In genomic region chr4:4248036-4248884, GRCh38 we compare ENCODE assay signal across 1 cellular context.
A peak's percentile ranks its signal among the peaks of the same experiment; 100 is the strongest.
TF ChIP-seq lines count a peak whose summit lies in the region.

A gene with protein sequence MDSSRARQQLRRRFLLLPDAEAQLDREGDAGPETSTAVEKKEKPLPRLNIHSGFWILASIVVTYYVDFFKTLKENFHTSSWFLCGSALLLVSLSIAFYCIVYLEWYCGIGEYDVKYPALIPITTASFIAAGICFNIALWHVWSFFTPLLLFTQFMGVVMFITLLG (minus strand): TSS chr4:4248223. CDS start chr4:4248202, 21 bp downstream.

TF ChIP-seq in K562, 482 proteins besides CTCF, POLR2A, EP300 and RAD21 (continued from another document and continues in another):
- peak; percentile 68 for TF ChIP-seq E2F1 (CRISPR knock-in tag; IDR thresholded peaks at IDR 0.05)
- TF ChIP-seq BDP1 (IDR thresholded peaks at IDR 0.05; ENCODE audit: insufficient read depth, insufficient read length), result no peak
- peak; percentile 95 for TF ChIP-seq MTA1 (IDR thresholded peaks at IDR 0.05; ENCODE audit: borderline replicate concordance)
- TF ChIP-seq, protein P1, sequence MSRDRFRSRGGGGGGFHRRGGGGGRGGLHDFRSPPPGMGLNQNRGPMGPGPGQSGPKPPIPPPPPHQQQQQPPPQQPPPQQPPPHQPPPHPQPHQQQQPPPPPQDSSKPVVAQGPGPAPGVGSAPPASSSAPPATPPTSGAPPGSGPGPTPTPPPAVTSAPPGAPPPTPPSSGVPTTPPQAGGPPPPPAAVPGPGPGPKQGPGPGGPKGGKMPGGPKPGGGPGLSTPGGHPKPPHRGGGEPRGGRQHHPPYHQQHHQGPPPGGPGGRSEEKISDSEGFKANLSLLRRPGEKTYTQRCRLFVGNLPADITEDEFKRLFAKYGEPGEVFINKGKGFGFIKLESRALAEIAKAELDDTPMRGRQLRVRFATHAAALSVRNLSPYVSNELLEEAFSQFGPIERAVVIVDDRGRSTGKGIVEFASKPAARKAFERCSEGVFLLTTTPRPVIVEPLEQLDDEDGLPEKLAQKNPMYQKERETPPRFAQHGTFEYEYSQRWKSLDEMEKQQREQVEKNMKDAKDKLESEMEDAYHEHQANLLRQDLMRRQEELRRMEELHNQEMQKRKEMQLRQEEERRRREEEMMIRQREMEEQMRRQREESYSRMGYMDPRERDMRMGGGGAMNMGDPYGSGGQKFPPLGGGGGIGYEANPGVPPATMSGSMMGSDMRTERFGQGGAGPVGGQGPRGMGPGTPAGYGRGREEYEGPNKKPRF (IDR thresholded peaks at IDR 0.05; ENCODE audit: low read depth, low read length), result no peak
- no peak for TF ChIP-seq WHSC1 (IDR thresholded peaks at IDR 0.05; ENCODE audit: low read length)
- peak in 1 of 2 experiments; percentile 87; a peak in 1 of 3 replicates for TF ChIP-seq CBX3 (IDR thresholded peaks at IDR 0.05; ENCODE audit: borderline replicate concordance in 1 of 2, low read length in 2 of 2)
- no peak for TF ChIP-seq ETS2 (tag; IDR thresholded peaks at IDR 0.05; ENCODE audit: borderline replicate concordance, poor library complexity, severe bottlenecking)
- TF ChIP-seq ZBTB2 (IDR thresholded peaks at IDR 0.05), result no peak; the same call in 1 of the 2 replicates
- TF ChIP-seq UBTF (IDR thresholded peaks at IDR 0.05; ENCODE audit: borderline replicate concordance in 1 of 2, low read depth in 2 of 2, low read length in 2 of 2), result peak; percentile 71 to 91; a peak in 2 of 4 replicates
- peak; percentile 78 for TF ChIP-seq ATF1 (CRISPR knock-in tag; IDR thresholded peaks at IDR 0.05)
- peak; percentile 98 for TF ChIP-seq ATF1 (tag; IDR thresholded peaks at IDR 0.05)
- no peak for TF ChIP-seq ZFP30 (CRISPR knock-in tag; IDR thresholded peaks at IDR 0.05; ENCODE audit: borderline replicate concordance)
- TF ChIP-seq AFF1 (IDR thresholded peaks at IDR 0.05; ENCODE audit: low read depth in 1 of 2, partially characterized antibody in 2 of 2), result peak in 1 of 2 experiments; percentile 71
- peak; percentile 76; the same call in 1 of the 2 replicates for TF ChIP-seq POLR2AphosphoS2 (IDR thresholded peaks at IDR 0.05; ENCODE audit: low read length)
- TF ChIP-seq CHD4 (IDR thresholded peaks at IDR 0.05; ENCODE audit: insufficient read depth, insufficient replicate concordance, low read depth, low read length, poor library complexity, severe bottlenecking), result no peak
- TF ChIP-seq KDM5B (IDR thresholded peaks at IDR 0.05; ENCODE audit: insufficient replicate concordance, low read depth, low read length), result peak; percentile 90
- peak; percentile 85 for TF ChIP-seq HCFC1 (IDR thresholded peaks at IDR 0.05; ENCODE audit: low read depth, low read length)
- peak; percentile 38 for TF ChIP-seq BRD9 (IDR thresholded peaks at IDR 0.05; ENCODE audit: low read depth, partially characterized antibody)
- no peak for TF ChIP-seq BRCA1 (IDR thresholded peaks at IDR 0.05)
- TF ChIP-seq BRCA1 (CRISPR knock-in tag; IDR thresholded peaks at IDR 0.05), result no peak
- peak in 1 of 2 experiments; percentile 79; a peak in 2 of 4 replicates for TF ChIP-seq TBL1XR1 (IDR thresholded peaks at IDR 0.05; ENCODE audit: low read length in 2 of 2)
- no peak for TF ChIP-seq ZFP36 (IDR thresholded peaks at IDR 0.05; ENCODE audit: low read depth, low read length, partially characterized antibody)
- TF ChIP-seq TRIM28 (IDR thresholded peaks at IDR 0.05), result 0 out of 2 replicates have a peak, but pooled peaks have one; percentile 57
- no peak for TF ChIP-seq PCBP1 (IDR thresholded peaks at IDR 0.05; ENCODE audit: low read depth, low read length, poor library complexity, severe bottlenecking)
- TF ChIP-seq COPS2 (conservative IDR thresholded peaks at IDR 0.05), result no peak
- peak; percentile 97 for TF ChIP-seq JUND (IDR thresholded peaks at IDR 0.05; ENCODE audit: borderline replicate concordance, low read depth, low read length)
- peak; percentile 97 for TF ChIP-seq JUND (tag; IDR thresholded peaks at IDR 0.05; ENCODE audit: borderline replicate concordance, low read depth, low read length)
- no peak for TF ChIP-seq ZNF324 (CRISPR knock-in tag; IDR thresholded peaks at IDR 0.05)
- no peak for TF ChIP-seq ZNF224 (CRISPR knock-in tag; IDR thresholded peaks at IDR 0.05)
- TF ChIP-seq C11orf30 (IDR thresholded peaks at IDR 0.05; ENCODE audit: low read depth), result peak; percentile 99
- TF ChIP-seq SOX6 (IDR thresholded peaks at IDR 0.05), result no peak
- peak; percentile 82; the same call in 1 of the 2 replicates for TF ChIP-seq RB1 (IDR thresholded peaks at IDR 0.05; ENCODE audit: low read depth)
- no peak for TF ChIP-seq FUS (optimal IDR thresholded peaks at IDR 0.05; ENCODE audit: low read depth, low read length)
- TF ChIP-seq ZZZ3 (IDR thresholded peaks at IDR 0.05), result 0 out of 2 replicates have a peak, but pooled peaks have one; percentile 68
- no peak for TF ChIP-seq DMBX1 (CRISPR knock-in tag; IDR thresholded peaks at IDR 0.05; ENCODE audit: borderline replicate concordance)
- TF ChIP-seq, protein P2, sequence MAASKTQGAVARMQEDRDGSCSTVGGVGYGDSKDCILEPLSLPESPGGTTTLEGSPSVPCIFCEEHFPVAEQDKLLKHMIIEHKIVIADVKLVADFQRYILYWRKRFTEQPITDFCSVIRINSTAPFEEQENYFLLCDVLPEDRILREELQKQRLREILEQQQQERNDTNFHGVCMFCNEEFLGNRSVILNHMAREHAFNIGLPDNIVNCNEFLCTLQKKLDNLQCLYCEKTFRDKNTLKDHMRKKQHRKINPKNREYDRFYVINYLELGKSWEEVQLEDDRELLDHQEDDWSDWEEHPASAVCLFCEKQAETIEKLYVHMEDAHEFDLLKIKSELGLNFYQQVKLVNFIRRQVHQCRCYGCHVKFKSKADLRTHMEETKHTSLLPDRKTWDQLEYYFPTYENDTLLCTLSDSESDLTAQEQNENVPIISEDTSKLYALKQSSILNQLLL (CRISPR knock-in tag; IDR thresholded peaks at IDR 0.05; ENCODE audit: borderline replicate concordance), result no peak
- TF ChIP-seq RFX7 (CRISPR knock-in tag; IDR thresholded peaks at IDR 0.05), result no peak
- TF ChIP-seq ZC3H8 (IDR thresholded peaks at IDR 0.05), result no peak
- no peak for TF ChIP-seq ZNF583 (CRISPR knock-in tag; IDR thresholded peaks at IDR 0.05)
- TF ChIP-seq, protein P3, sequence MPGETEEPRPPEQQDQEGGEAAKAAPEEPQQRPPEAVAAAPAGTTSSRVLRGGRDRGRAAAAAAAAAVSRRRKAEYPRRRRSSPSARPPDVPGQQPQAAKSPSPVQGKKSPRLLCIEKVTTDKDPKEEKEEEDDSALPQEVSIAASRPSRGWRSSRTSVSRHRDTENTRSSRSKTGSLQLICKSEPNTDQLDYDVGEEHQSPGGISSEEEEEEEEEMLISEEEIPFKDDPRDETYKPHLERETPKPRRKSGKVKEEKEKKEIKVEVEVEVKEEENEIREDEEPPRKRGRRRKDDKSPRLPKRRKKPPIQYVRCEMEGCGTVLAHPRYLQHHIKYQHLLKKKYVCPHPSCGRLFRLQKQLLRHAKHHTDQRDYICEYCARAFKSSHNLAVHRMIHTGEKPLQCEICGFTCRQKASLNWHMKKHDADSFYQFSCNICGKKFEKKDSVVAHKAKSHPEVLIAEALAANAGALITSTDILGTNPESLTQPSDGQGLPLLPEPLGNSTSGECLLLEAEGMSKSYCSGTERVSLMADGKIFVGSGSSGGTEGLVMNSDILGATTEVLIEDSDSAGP (CRISPR knock-in tag; IDR thresholded peaks at IDR 0.05), result peak; percentile 72; the same call in 1 of the 2 replicates
- no peak for TF ChIP-seq DPF2 (IDR thresholded peaks at IDR 0.05)
- TF ChIP-seq RBM34 (IDR thresholded peaks at IDR 0.05; ENCODE audit: borderline replicate concordance, insufficient read depth, low read length), result no peak
- no peak for TF ChIP-seq MXI1 (IDR thresholded peaks at IDR 0.05; ENCODE audit: low read depth, low read length)
- TF ChIP-seq BRF1 (IDR thresholded peaks at IDR 0.05; ENCODE audit: borderline replicate concordance, extremely low read depth, insufficient read length), result no peak
- no peak for TF ChIP-seq POLR3G (IDR thresholded peaks at IDR 0.05; ENCODE audit: extremely low read depth, insufficient read length, insufficient replicate concordance)
- no peak for TF ChIP-seq EGR1 (conservative IDR thresholded peaks at IDR 0.05)
- no peak for TF ChIP-seq ZNF134 (CRISPR knock-in tag; conservative IDR thresholded peaks at IDR 0.05)
- TF ChIP-seq MTA2 (IDR thresholded peaks at IDR 0.05; ENCODE audit: low read depth), result no peak
- TF ChIP-seq ESRRA (IDR thresholded peaks at IDR 0.05; ENCODE audit: borderline replicate concordance, low read depth), result peak; percentile 66
- TF ChIP-seq ZNF140 (CRISPR knock-in tag; IDR thresholded peaks at IDR 0.05), result no peak
- TF ChIP-seq ZNF23 (CRISPR knock-in tag; IDR thresholded peaks at IDR 0.05), result no peak
- TF ChIP-seq TFAM (CRISPR knock-in tag; conservative IDR thresholded peaks at IDR 0.05), result no peak
- TF ChIP-seq TARDBP (IDR thresholded peaks at IDR 0.05), result no peak
- TF ChIP-seq GMEB1 (CRISPR knock-in tag; IDR thresholded peaks at IDR 0.05), result peak; percentile 37
- no peak for TF ChIP-seq POLR3A (IDR thresholded peaks at IDR 0.05; ENCODE audit: borderline replicate concordance, extremely low read depth, insufficient read depth, insufficient read length)
